In the genomic region with DNA sequence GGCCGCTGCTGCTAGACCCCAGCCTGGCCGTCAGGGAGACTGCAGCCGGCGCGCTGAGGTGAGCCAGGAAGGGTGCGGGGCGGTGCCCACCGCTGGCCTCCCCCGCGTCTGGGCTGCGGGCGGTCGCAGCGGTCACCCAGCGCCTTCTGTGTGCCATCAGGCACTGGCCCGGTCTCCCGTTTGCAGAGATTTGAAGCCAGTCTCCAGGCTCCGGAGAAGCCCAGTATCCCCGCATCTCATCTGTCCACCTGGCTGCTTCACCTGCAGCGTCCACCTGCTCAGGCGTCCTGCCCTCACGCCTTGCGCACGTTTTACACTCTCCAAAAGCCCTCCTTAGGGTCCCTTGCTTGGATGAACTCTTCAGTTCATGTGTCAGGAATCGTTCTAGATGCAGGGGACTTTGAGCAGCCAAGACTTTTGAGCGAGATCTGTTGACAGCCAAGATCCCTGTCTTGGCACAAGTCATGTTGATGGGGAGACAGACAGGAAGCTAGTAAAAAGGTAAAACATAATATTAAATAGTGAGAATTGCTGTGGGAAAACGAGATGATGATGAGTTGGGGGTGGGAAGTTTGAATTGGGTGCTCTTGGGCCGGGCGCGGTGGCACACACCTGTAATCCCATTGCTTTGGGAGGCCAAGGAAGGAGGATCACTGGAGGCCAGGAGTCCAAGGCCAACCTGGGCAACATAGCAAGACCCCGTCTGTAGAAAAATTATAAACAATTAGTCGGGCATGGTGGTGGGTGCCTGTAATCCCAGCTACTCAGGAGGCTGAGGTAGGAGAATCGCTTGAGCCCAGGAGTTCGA, we compare ENCODE assay signal across 1 cellular context.
TF ChIP-seq lines count a peak whose summit lies in the region.

No MANE protein-coding gene starts in this region.

TF ChIP-seq in IMR-90, 13 proteins besides CTCF, POLR2A, EP300 and RAD21:
- TF ChIP-seq, protein P1, sequence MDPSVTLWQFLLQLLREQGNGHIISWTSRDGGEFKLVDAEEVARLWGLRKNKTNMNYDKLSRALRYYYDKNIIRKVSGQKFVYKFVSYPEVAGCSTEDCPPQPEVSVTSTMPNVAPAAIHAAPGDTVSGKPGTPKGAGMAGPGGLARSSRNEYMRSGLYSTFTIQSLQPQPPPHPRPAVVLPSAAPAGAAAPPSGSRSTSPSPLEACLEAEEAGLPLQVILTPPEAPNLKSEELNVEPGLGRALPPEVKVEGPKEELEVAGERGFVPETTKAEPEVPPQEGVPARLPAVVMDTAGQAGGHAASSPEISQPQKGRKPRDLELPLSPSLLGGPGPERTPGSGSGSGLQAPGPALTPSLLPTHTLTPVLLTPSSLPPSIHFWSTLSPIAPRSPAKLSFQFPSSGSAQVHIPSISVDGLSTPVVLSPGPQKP (IDR thresholded peaks at IDR 0.05; ENCODE audit: borderline replicate concordance, low read depth, low read length), result no peak
- TF ChIP-seq MAFK (IDR thresholded peaks at IDR 0.05; ENCODE audit: low read depth, low read length), result no peak
